25 cellular contexts compared by ENCODE assay signal in genomic region chr15:68833734-68834334, GRCh38. TPM values are rescaled to one million over a fixed set of nuclear protein-coding genes. Genes with fewer than 3 reads are reported as not detected.
DNase-seq lines count a peak whose midpoint lies in the region; ATAC-seq and TF ChIP-seq lines count a peak whose summit lies in the region.
"Had no signal": no experiment of that assay in that cellular context is flagged by ENCODE, and none has a peak within 500 bp of the region (broad histone marks: within the 10 kb centered on the region; RNA-seq: fewer than 3 reads in every experiment).

No MANE protein-coding gene starts in this region.

- peaks cover 24% of the 10 kb centered on the region for H3K4me1 Mint-ChIP-seq in activated naive CD4-positive, alpha-beta T cell treated with anti-CD3 and anti-CD28 coated beads, Interleukin-2, amount 10 ng/mL, durations not matched to agents 7 days and 5 days
- H3K4me1 Mint-ChIP-seq in activated CD8-positive, alpha-beta T cell treated with anti-CD3 and anti-CD28 coated beads, Interleukin-2, amount 10 ng/mL, durations not matched to agents 7 days and 5 days (ENCODE audit: low read depth): peaks cover 21% of the 10 kb centered on the region
- H3K4me1 Mint-ChIP-seq: nephron progenitor cell; stimulated activated effector memory CD8-positive, alpha-beta T cell treated with anti-CD3 and anti-CD28 coated beads, Interleukin-12 subunit alpha, Interleukin-12 subunit beta, amount 100 ng/mL, for 72 hours had no signal

- no peaks in the 10 kb centered on the region for H3K9me2 ChIP-seq in MM.1S (replicated peaks; ENCODE audit: insufficient read depth, low read length)

- H3K4me3 ChIP-seq in MM.1S (ENCODE audit: low read length) (0 out of 2 replicates have a peak overlapping the region, but pooled peaks have one; percentile 7), thymus (ENCODE audit: low read length) (peak overlapping the region; percentile 21), dorsolateral prefrontal cortex (no peak overlapping the region)
- H3K4me3 ChIP-seq: adrenal gland, coronary artery, heart right ventricle, sigmoid colon, testis had no signal

- H3K27me3 Mint-ChIP-seq in activated naive CD4-positive, alpha-beta T cell treated with anti-CD3 and anti-CD28 coated beads, Interleukin-2, amount 10 ng/mL, durations not matched to agents 7 days and 5 days: peaks cover 36% of the 10 kb centered on the region
- peaks cover 17% of the 10 kb centered on the region for H3K27me3 Mint-ChIP-seq in activated CD8-positive, alpha-beta T cell treated with anti-CD3 and anti-CD28 coated beads, Interleukin-2, amount 10 ng/mL, durations not matched to agents 7 days and 5 days (ENCODE audit: low read depth)

- CTCF ChIA-PET in activated naive CD4-positive, alpha-beta T cell treated with anti-CD3 and anti-CD28 coated beads, Interleukin-2, amount 10 ng/mL, durations not matched to agents 7 days and 5 days (lab: Charles Lee): interaction anchor here (0.8 to 2.1 kb wide), 4 partner anchors 10 to 280 kb away, joined by 3 to 9 read pairs (median 4); no protein-coding TSS in a partner anchor
- CTCF ChIA-PET in activated CD8-positive, alpha-beta T cell treated with anti-CD3 and anti-CD28 coated beads, Interleukin-2, amount 10 ng/mL, durations not matched to agents 7 days and 5 days (lab: Charles Lee): interaction anchor here (0.8 to 2.1 kb wide), 8 partner anchors 41 to 284 kb away, joined by 3 to 11 read pairs (median 3); no protein-coding TSS in a partner anchor

- H3K9me3 ChIP-seq in MM.1S (replicated peaks; ENCODE audit: insufficient read depth, low read length): no peaks in the 10 kb centered on the region
- no peaks in the 10 kb centered on the region for H3K9me3 ChIP-seq in thymus (ENCODE audit: control insufficient read depth)
- H3K9me3 ChIP-seq: testis had no signal

- no peaks in the 10 kb centered on the region for H3K79me2 ChIP-seq in MM.1S (ENCODE audit: low read length)

- H3K36me3 ChIP-seq in MM.1S (replicated peaks; ENCODE audit: insufficient read depth, low read length): no peaks in the 10 kb centered on the region
- H3K36me3 ChIP-seq in thymus (ENCODE audit: control insufficient read depth, insufficient read depth): no peaks in the 10 kb centered on the region
- H3K36me3 ChIP-seq: adrenal gland, heart right ventricle, sigmoid colon had no signal

- peak overlapping the region; percentile 77 for H3K27ac Mint-ChIP-seq in activated naive CD4-positive, alpha-beta T cell treated with anti-CD3 and anti-CD28 coated beads, Interleukin-2, amount 10 ng/mL, durations not matched to agents 7 days and 5 days
- H3K27ac Mint-ChIP-seq in activated CD8-positive, alpha-beta T cell treated with anti-CD3 and anti-CD28 coated beads, Interleukin-2, amount 10 ng/mL, durations not matched to agents 7 days and 5 days: no peak overlapping the region
- H3K27ac Mint-ChIP-seq: activated T-cell treated with anti-CD3 and anti-CD28 coated beads, Interleukin-2, amount 50 U/mL, for 72 hours; nephron progenitor cell; stimulated activated effector memory CD8-positive, alpha-beta T cell treated with anti-CD3 and anti-CD28 coated beads, Interleukin-12 subunit alpha, Interleukin-12 subunit beta, amount 100 ng/mL, for 72 hours had no signal

- peak overlapping the region; percentile 61 for H3K4me2 ChIP-seq in MM.1S (ENCODE audit: low read depth, low read length)

- no peaks in the 10 kb centered on the region for H4K20me1 ChIP-seq in MM.1S (ENCODE audit: insufficient read depth, low read length)

- peaks cover 30% of the 10 kb centered on the region for H3F3A ChIP-seq in MM.1S (ENCODE audit: insufficient read depth, low read length)

- H3K4me1 ChIP-seq in MM.1S (ENCODE audit: low read length) (peaks cover 39% of the 10 kb centered on the region), thymus (ENCODE audit: control insufficient read depth, insufficient read depth, low read length) (peaks cover 38% of the 10 kb centered on the region)
- H3K4me1 ChIP-seq: adrenal gland, sigmoid colon, testis had no signal

- H3K27ac ChIP-seq in MM.1S (ENCODE audit: low read length) (peak overlapping the region; percentile 78), thymus (ENCODE audit: low read depth) (peak overlapping the region; percentile 95), dorsolateral prefrontal cortex (no peak overlapping the region)
- H3K27ac ChIP-seq: adrenal gland, coronary artery, heart right ventricle, sigmoid colon, testis, VCaP had no signal

- no peak overlapping the region for H3K4me3 Mint-ChIP-seq in activated naive CD4-positive, alpha-beta T cell treated with anti-CD3 and anti-CD28 coated beads, Interleukin-2, amount 10 ng/mL, durations not matched to agents 7 days and 5 days
- H3K4me3 Mint-ChIP-seq in activated CD8-positive, alpha-beta T cell treated with anti-CD3 and anti-CD28 coated beads, Interleukin-2, amount 10 ng/mL, durations not matched to agents 7 days and 5 days: no peak overlapping the region
- H3K4me3 Mint-ChIP-seq: activated T-cell treated with anti-CD3 and anti-CD28 coated beads, Interleukin-2, amount 50 U/mL, for 72 hours; nephron progenitor cell; stimulated activated effector memory CD8-positive, alpha-beta T cell treated with anti-CD3 and anti-CD28 coated beads, Interleukin-12 subunit alpha, Interleukin-12 subunit beta, amount 100 ng/mL, for 72 hours had no signal

- peaks cover 9% of the 10 kb centered on the region for H3K36me3 Mint-ChIP-seq in activated naive CD4-positive, alpha-beta T cell treated with anti-CD3 and anti-CD28 coated beads, Interleukin-2, amount 10 ng/mL, durations not matched to agents 7 days and 5 days
- peaks cover 12% of the 10 kb centered on the region for H3K36me3 Mint-ChIP-seq in activated CD8-positive, alpha-beta T cell treated with anti-CD3 and anti-CD28 coated beads, Interleukin-2, amount 10 ng/mL, durations not matched to agents 7 days and 5 days (ENCODE audit: low read depth)
- H3K36me3 Mint-ChIP-seq: CD14-positive monocyte; stimulated activated effector memory CD8-positive, alpha-beta T cell treated with anti-CD3 and anti-CD28 coated beads, Interleukin-12 subunit alpha, Interleukin-12 subunit beta, amount 100 ng/mL, for 72 hours had no signal

- H2AFZ ChIP-seq in MM.1S (ENCODE audit: low read length): peak overlapping the region; percentile 60

- POLR2A ChIA-PET in activated CD8-positive, alpha-beta T cell treated with anti-CD3 and anti-CD28 coated beads, Interleukin-2, amount 10 ng/mL, durations not matched to agents 7 days and 5 days (lab: Charles Lee): interaction anchor here (0.6 to 1.4 kb wide), 2 partner anchors 15 to 58 kb away, joined by 3 read pairs; no protein-coding TSS in a partner anchor

- H3K27me3 ChIP-seq in MM.1S (replicated peaks; ENCODE audit: insufficient read depth, low read length) (no peaks in the 10 kb centered on the region), thymus (ENCODE audit: control insufficient read depth, insufficient read depth) (no peaks in the 10 kb centered on the region), dorsolateral prefrontal cortex (peaks cover 0 to 5% (median 0%) of the 10 kb centered on the region in 45 donors)
- H3K27me3 ChIP-seq: testis had no signal

- ATAC-seq in activated CD8-positive, alpha-beta T cell treated with anti-CD3 and anti-CD28 coated beads, Interleukin-2, amount 10 ng/mL, durations not matched to agents 7 days and 5 days: peak; percentile 82
- ATAC-seq: left lobe of liver; Right ventricle myocardium inferior; stimulated activated effector memory CD8-positive, alpha-beta T cell treated with anti-CD3 and anti-CD28 coated beads, Interleukin-12 subunit alpha, Interleukin-12 subunit beta, amount 100 ng/mL, for 72 hours had no signal

- intact Hi-C loops in dorsolateral prefrontal cortex (cut with DNase I): loop anchor here in 1 of 2 donors (5.0 kb wide), 1 partner anchor 33 kb away; no protein-coding TSS in a partner anchor

- 52% methylated on average over 10 of the region's 10 CpGs for WGBS in thymus

- DNase-seq in activated naive CD4-positive, alpha-beta T cell treated with anti-CD3 and anti-CD28 coated beads, Interleukin-2, amount 10 ng/mL, durations not matched to agents 7 days and 5 days: peak; percentile 73
- DNase-seq in activated naive CD4-positive, alpha-beta T cell (lab: John Stamatoyannopoulos, UW): no peak
- DNase-seq in MM.1S: peak; percentile 97
- peak; percentile 48 for DNase-seq in activated CD8-positive, alpha-beta T cell treated with anti-CD3 and anti-CD28 coated beads, Interleukin-2, amount 10 ng/mL, durations not matched to agents 7 days and 5 days
- no peak for DNase-seq in HPDE6-E6E7 (ENCODE audit: extremely low spot score)
- DNase-seq in dorsolateral prefrontal cortex: no peak
- no peak for DNase-seq in HuH-7.5 (ENCODE audit: low spot score)
- DNase-seq: activated T-cell treated with anti-CD3 and anti-CD28 coated beads, Interleukin-2, amount 50 U/mL, for 72 hours; DMS153; heart right ventricle; KG1; NCI-H2081; NCI-H510A; nephron progenitor cell; posterior cingulate gyrus; sigmoid colon; testis had no signal

- peak overlapping the region; percentile 24; the same call in 1 of the 2 replicates for H3K9ac ChIP-seq in MM.1S (ENCODE audit: low read length)

- TF ChIP-seq CTCF in MM.1S (IDR thresholded peaks at IDR 0.05; ENCODE audit: low read length) (no peak), dorsolateral prefrontal cortex (IDR thresholded peaks at IDR 0.05 in 54 of 56, conservative IDR thresholded peaks at IDR 0.05 in 2 of 56; ENCODE audit: low read depth in 1 of 56, partially characterized antibody in 56 of 56) (no peak)

- peaks cover 13% of the 10 kb centered on the region for H3K9me3 Mint-ChIP-seq in activated naive CD4-positive, alpha-beta T cell treated with anti-CD3 and anti-CD28 coated beads, Interleukin-2, amount 10 ng/mL, durations not matched to agents 7 days and 5 days
- peaks cover 17% of the 10 kb centered on the region for H3K9me3 Mint-ChIP-seq in activated CD8-positive, alpha-beta T cell treated with anti-CD3 and anti-CD28 coated beads, Interleukin-2, amount 10 ng/mL, durations not matched to agents 7 days and 5 days (ENCODE audit: insufficient read depth)

RNA-seq across cellular contexts. Expression of gene ANP32A, which starts 13.1 kb away (rescaled TPM):
- total RNA-seq in activated CD8-positive, alpha-beta T cell treated with anti-CD3 and anti-CD28 coated beads, Interleukin-2, amount 10 ng/mL, durations not matched to agents 7 days and 5 days: 100 to 1,000 TPM; 227 TPM
- polyA plus RNA-seq in thymus: 115 TPM
- total RNA-seq in dorsolateral prefrontal cortex: 100 to 1,000 TPM in 110 of 120 experiments, 10 to 100 TPM in 10; 83.9 to 167 (median 121) TPM

Comparison
In these comparisons a context has a peak if more than half of its experiments do, and no peak if none do; other contexts are left out.
1. DNase-seq: peak in activated naive CD4-positive, alpha-beta T cell treated with anti-CD3 and anti-CD28 coated beads, Interleukin-2, amount 10 ng/mL, durations not matched to agents 7 days and 5 days (single experiment), MM.1S (single experiment) and activated CD8-positive, alpha-beta T cell treated with anti-CD3 and anti-CD28 coated beads, Interleukin-2, amount 10 ng/mL, durations not matched to agents 7 days and 5 days (single experiment); none in activated naive CD4-positive, alpha-beta T cell (0 of 4), HPDE6-E6E7 (single experiment), dorsolateral prefrontal cortex (0 of 10) and HuH-7.5 (single experiment).
2. H3K27ac ChIP-seq: peak in MM.1S (single experiment) and thymus (single experiment); none in dorsolateral prefrontal cortex (0 of 59).
3. H3K4me3 ChIP-seq: peak in MM.1S (single experiment) and thymus (single experiment); none in dorsolateral prefrontal cortex (0 of 59).